ENCODE assay signal across 2 cellular contexts in genomic region chr10:125022671-125023070, GRCh38.
TF ChIP-seq lines count a peak whose summit lies in the region.

No MANE protein-coding gene starts in this region.

TF ChIP-seq in SK-N-SH, 30 proteins besides CTCF, POLR2A, EP300 and RAD21 (continued from another document):
- TF ChIP-seq PBX3 (IDR thresholded peaks at IDR 0.05) (no peak), JUND (IDR thresholded peaks at IDR 0.05) (no peak), MEF2A (IDR thresholded peaks at IDR 0.05; ENCODE audit: borderline replicate concordance, low read depth) (no peak), USF1 (IDR thresholded peaks at IDR 0.05; ENCODE audit: borderline replicate concordance, low read depth) (no peak), NRF1 (IDR thresholded peaks at IDR 0.05; ENCODE audit: low read depth, low read length) (no peak)

TF ChIP-seq in SK-N-SH treated with all-trans-retinoic acid at 6 μM for 48 hours, 23 proteins besides CTCF, POLR2A, EP300 and RAD21 (continued from another document):
- TF ChIP-seq TSHZ2 (CRISPR knock-in tag; IDR thresholded peaks at IDR 0.05) (no peak), SNAI2 (CRISPR knock-in tag; IDR thresholded peaks at IDR 0.05) (no peak), TCF4 (CRISPR knock-in tag; IDR thresholded peaks at IDR 0.05; ENCODE audit: borderline replicate concordance) (no peak), CREB5 (CRISPR knock-in tag; IDR thresholded peaks at IDR 0.05; ENCODE audit: low read depth) (no peak), ISL1 (CRISPR knock-in tag; IDR thresholded peaks at IDR 0.05) (no peak), PPARA (CRISPR knock-in tag; IDR thresholded peaks at IDR 0.05; ENCODE audit: borderline replicate concordance) (no peak), ZFP3 (CRISPR knock-in tag; IDR thresholded peaks at IDR 0.05) (no peak), TOX (CRISPR knock-in tag; IDR thresholded peaks at IDR 0.05; ENCODE audit: borderline replicate concordance) (no peak), OSR1 (CRISPR knock-in tag; IDR thresholded peaks at IDR 0.05) (no peak), ZNF565 (CRISPR knock-in tag; conservative IDR thresholded peaks at IDR 0.05; ENCODE audit: low read depth) (no peak), ARNTL (CRISPR knock-in tag; IDR thresholded peaks at IDR 0.05; ENCODE audit: borderline replicate concordance, low read depth) (no peak)
TF ChIP-seq in SK-N-SH treated with all-trans-retinoic acid at 6 μM for 48 hours: peak in this region for 0.
